28 cellular contexts compared by ENCODE assay signal in genomic region chr2:1892529-1893250, GRCh38.
"Had no signal": no experiment of that assay in that cellular context is flagged by ENCODE, and none has a peak within 500 bp of the region (broad histone marks: within the 10 kb centered on the region; RNA-seq: fewer than 3 reads in every experiment).

No MANE protein-coding gene starts in this region.

- H2AFZ ChIP-seq: hepatocyte had no signal

- H3K36me3 ChIP-seq: esophagus muscularis mucosa, gastroesophageal sphincter, heart left ventricle, lower lobe of right lung, ovary, right lobe of liver, thoracic aorta, tibial nerve, upper lobe of left lung had no signal

- H3K4me2 ChIP-seq: hepatocyte had no signal

- H3K4me1 Mint-ChIP-seq: natural killer cell; stimulated activated naive B cell treated with anti-CD40 and anti-IgM and Interleukin-4, amounts not matched to agents 10 μg/mL and 1 μg/mL and 100 μg/mL, for 72 hours had no signal

- H3K9me3 ChIP-seq: esophagus muscularis mucosa, gastroesophageal sphincter, heart left ventricle, lower lobe of right lung, ovary, right lobe of liver, thoracic aorta, tibial nerve, upper lobe of left lung had no signal

- H3K4me1 ChIP-seq: esophagus muscularis mucosa, foreskin keratinocyte, gastroesophageal sphincter, lower lobe of right lung, right lobe of liver, tibial nerve, upper lobe of left lung had no signal

- H3K27me3 ChIP-seq: foreskin keratinocyte, heart left ventricle, hepatocyte, ovary, right lobe of liver, upper lobe of left lung had no signal

- ATAC-seq: foreskin keratinocyte; gastroesophageal sphincter; lower lobe of right lung; natural killer cell; stimulated activated naive B cell treated with anti-CD40 and anti-IgM and Interleukin-4, amounts not matched to agents 10 μg/mL and 1 μg/mL and 100 μg/mL, for 72 hours had no signal

- H3K9me3 Mint-ChIP-seq: natural killer cell; stimulated activated naive CD8-positive, alpha-beta T cell treated with anti-CD3 and anti-CD28 coated beads, Interleukin-15, Interleukin-2, amounts not matched to agents 100 ng/mL and 50 ng/mL, for 24 hours had no signal

- FAIRE-seq: colon, keratinocyte, small intestine, urothelium cell line had no signal

- H3K36me3 Mint-ChIP-seq: natural killer cell; stimulated activated naive B cell treated with anti-CD40 and anti-IgM and Interleukin-4, amounts not matched to agents 10 μg/mL and 1 μg/mL and 100 μg/mL, for 72 hours had no signal

- H3K79me2 ChIP-seq: hepatocyte had no signal

- DNase-seq: cerebellar nuclear complex; dorsolateral prefrontal cortex; effector CD4-positive, alpha-beta T cell; foreskin keratinocyte; heart left ventricle; left ventricle myocardium superior; lower lobe of right lung; natural killer cell; nucleus accumbens; ovary; posterior cingulate gyrus; retina; right lobe of liver; small intestine; stimulated activated CD4-positive, alpha-beta T cell treated with anti-CD3 and anti-CD28 coated beads, Interleukin-15, amount 100 ng/mL, for 24 hours; stimulated activated CD4-positive, alpha-beta T cell treated with anti-CD3 and anti-CD28 coated beads, Interleukin-2, amount 100 ng/mL, for 48 hours; stimulated activated naive B cell treated with anti-CD40 and anti-IgM and Interleukin-4, amounts not matched to agents 10 μg/mL and 1 μg/mL and 100 μg/mL, for 72 hours had no signal

- H3K4me3 ChIP-seq: dorsolateral prefrontal cortex, esophagus muscularis mucosa, gastroesophageal sphincter, heart left ventricle, hepatocyte, lower lobe of right lung, ovary, right lobe of liver, thoracic aorta, tibial nerve, upper lobe of left lung had no signal

- H3K27ac ChIP-seq: epithelial cell of prostate, esophagus muscularis mucosa, foreskin keratinocyte, gastroesophageal sphincter, heart left ventricle, hepatocyte, lower lobe of right lung, ovary, right lobe of liver, thoracic aorta, tibial nerve, upper lobe of left lung had no signal

- H3K4me3 Mint-ChIP-seq: natural killer cell; stimulated activated naive B cell treated with anti-CD40 and anti-IgM and Interleukin-4, amounts not matched to agents 10 μg/mL and 1 μg/mL and 100 μg/mL, for 72 hours; stimulated activated naive CD8-positive, alpha-beta T cell treated with anti-CD3 and anti-CD28 coated beads, Interleukin-15, Interleukin-2, amounts not matched to agents 100 ng/mL and 50 ng/mL, for 24 hours had no signal

- H3K27ac Mint-ChIP-seq: natural killer cell; stimulated activated naive B cell treated with anti-CD40 and anti-IgM and Interleukin-4, amounts not matched to agents 10 μg/mL and 1 μg/mL and 100 μg/mL, for 72 hours; stimulated activated naive CD8-positive, alpha-beta T cell treated with anti-CD3 and anti-CD28 coated beads, Interleukin-15, Interleukin-2, amounts not matched to agents 100 ng/mL and 50 ng/mL, for 24 hours had no signal
